8 cellular contexts compared by ENCODE assay signal in genomic region chr16:84597518-84598390, GRCh38. TPM values are rescaled to one million over a fixed set of nuclear protein-coding genes. Genes with fewer than 3 reads are reported as not detected.
DNase-seq lines count a peak whose midpoint lies in the region; ATAC-seq and TF ChIP-seq lines count a peak whose summit lies in the region.

No MANE protein-coding gene starts in this region.

- H3K36me3 Mint-ChIP-seq in activated B cell treated with CpG ODN at 0.5 μM for 24 hours (ENCODE audit: low read depth): peaks cover 37% of the 10 kb centered on the region

- CTCF ChIA-PET in activated B cell treated with CpG ODN at 0.5 μM for 24 hours (lab: Charles Lee): interaction anchor here (0.7 to 4.2 kb wide), 7 partner anchors 16 to 129 kb away, joined by 3 to 17 read pairs (median 3); no protein-coding TSS in a partner anchor

- peaks cover 98% of the 10 kb centered on the region for H3K4me1 Mint-ChIP-seq in activated B cell treated with CpG ODN at 0.5 μM for 24 hours

- intact Hi-C loops in activated B cell treated with CpG ODN at 0.5 μM for 24 hours (cut with micrococcal nuclease): no loop called here

- ATAC-seq in activated B cell treated with CpG ODN at 0.5 μM for 24 hours (ENCODE audit: low read depth) (no peak), HG02852 (IDR thresholded peaks at IDR 0.05; ENCODE audit: unreplicated experiment) (no peak), GM19023 (IDR thresholded peaks at IDR 0.05; ENCODE audit: unreplicated experiment) (no peak)
- no peak for ATAC-seq in stimulated activated naive CD8-positive, alpha-beta T cell treated with anti-CD3 and anti-CD28 coated beads, Interleukin-15, Interleukin-2, amounts not matched to agents 100 U/mL and 50 U/mL, for 24 hours

- POLR2A ChIA-PET in activated B cell treated with CpG ODN at 0.5 μM for 24 hours (lab: Charles Lee): interaction anchor here (0.6 to 12.5 kb wide), 12 partner anchors 10 to 1407 kb away, joined by 3 to 333 read pairs (median 6); partner anchors contain the start of gene COTL1

- TF ChIP-seq CTCF in activated B cell treated with CpG ODN at 0.5 μM for 24 hours (IDR thresholded peaks at IDR 0.05): no peak

- H3K4me3 Mint-ChIP-seq in activated B cell treated with CpG ODN at 0.5 μM for 24 hours: peak overlapping the region; percentile 71

- H3K27ac Mint-ChIP-seq in activated B cell treated with CpG ODN at 0.5 μM for 24 hours: peak overlapping the region; percentile 97

- H3K27me3 Mint-ChIP-seq in activated B cell treated with CpG ODN at 0.5 μM for 24 hours: no peaks in the 10 kb centered on the region

- peak; percentile 60 for DNase-seq in SIG-M5 treated with dmso at 0.1 percent for 504 hours (lab: John Stamatoyannopoulos, UW; ENCODE audit: unreplicated experiment)
- no peak for DNase-seq in SIG-M5 (lab: John Stamatoyannopoulos, UW)
- DNase-seq in activated B cell treated with CpG ODN at 0.5 μM for 24 hours: no peak
- DNase-seq in iris pigment epithelial cell (ENCODE audit: low read depth): peak; percentile 35
- DNase-seq in stimulated activated naive CD8-positive, alpha-beta T cell treated with anti-CD3 and anti-CD28 coated beads, Interleukin-15, Interleukin-2, amounts not matched to agents 100 U/mL and 50 U/mL, for 24 hours: peak; percentile 50
- DNase-seq in NCI-H2081 treated with DMSO at 0.1 percent for 48 hours (lab: John Stamatoyannopoulos, UW): no peak

- H3K9me3 Mint-ChIP-seq in activated B cell treated with CpG ODN at 0.5 μM for 24 hours: no peaks in the 10 kb centered on the region

RNA-seq across cellular contexts. Expression of gene COTL1, which starts 20.1 kb away (rescaled TPM):
- total RNA-seq in activated B cell treated with CpG ODN at 0.5 μM for 24 hours: 487 and 525 TPM in 2 replicates

RNA-seq across cellular contexts. Expression of gene KLHL36, which starts 50.6 kb away (rescaled TPM):
- 62.6 and 72.7 TPM in 2 replicates for total RNA-seq in activated B cell treated with CpG ODN at 0.5 μM for 24 hours

Comparison
In these comparisons a context has a peak if more than half of its experiments do, and no peak if none do; other contexts are left out.
1. DNase-seq: peak in SIG-M5 treated with dmso at 0.1 percent for 504 hours (single experiment), iris pigment epithelial cell (single experiment) and stimulated activated naive CD8-positive, alpha-beta T cell treated with anti-CD3 and anti-CD28 coated beads, Interleukin-15, Interleukin-2, amounts not matched to agents 100 U/mL and 50 U/mL, for 24 hours (single experiment); none in SIG-M5 (single experiment), activated B cell treated with CpG ODN at 0.5 μM for 24 hours (single experiment) and NCI-H2081 treated with DMSO at 0.1 percent for 48 hours (single experiment).